ENCODE assay signal across 20 cellular contexts in genomic region chr14:100828448-100828834, GRCh38. TPM values are rescaled to one million over a fixed set of nuclear protein-coding genes. Genes with fewer than 3 reads are reported as not detected.
DNase-seq lines count a peak whose midpoint lies in the region; ATAC-seq and TF ChIP-seq lines count a peak whose summit lies in the region.
"Had no signal": no experiment of that assay in that cellular context is flagged by ENCODE, and none has a peak within 500 bp of the region (broad histone marks: within the 10 kb centered on the region; RNA-seq: fewer than 3 reads in every experiment).

No MANE protein-coding gene starts in this region.

- no peak overlapping the region for H4K8ac ChIP-seq in neuronal stem cell (ENCODE audit: low read depth, low read length)

- no peak overlapping the region for H2BK15ac ChIP-seq in neuronal stem cell (ENCODE audit: low read length)

- no peak overlapping the region for H3K27ac ChIP-seq in Panc1 (ENCODE audit: low read length)
- no peak overlapping the region for H3K27ac ChIP-seq in dorsolateral prefrontal cortex
- H3K27ac ChIP-seq in neuronal stem cell (replicated peaks; ENCODE audit: low read length) = peak overlapping the region; percentile 100
- no peak overlapping the region for H3K27ac ChIP-seq in vagina
- H3K27ac ChIP-seq: BLaER1 treated with 17β-estradiol and CSF1 and Interleukin-3, amounts not matched to agents 10 nM and 100 nM; gastroesophageal sphincter; left ventricle myocardium inferior; PC-9; upper lobe of left lung had no signal

- H4K91ac ChIP-seq in neuronal stem cell (ENCODE audit: low read depth, low read length, poor library complexity) = peak overlapping the region; percentile 17

- ATAC-seq in Panc1 (peak; percentile 46), GM18517 (IDR thresholded peaks at IDR 0.05; ENCODE audit: unreplicated experiment) (no peak)
- ATAC-seq: activated CD8-positive, alpha-beta memory T cell treated with anti-CD3 and anti-CD28 coated beads, Interleukin-2, amount 10 ng/mL, durations not matched to agents 7 days and 5 days; gastroesophageal sphincter had no signal

- no peak overlapping the region for H3K14ac ChIP-seq in neuronal stem cell (ENCODE audit: low read length)

- H3K9me3 ChIP-seq in Panc1 (ENCODE audit: control insufficient read depth, insufficient read depth, low read depth, low read length) = no peaks in the 10 kb centered on the region
- peaks cover 19 to 22% of the 10 kb centered on the region in 2 donors for H3K9me3 ChIP-seq in neuronal stem cell (replicated peaks in 1 of 2; ENCODE audit: control insufficient read depth in 2 of 2, insufficient read depth in 1 of 2, low read depth in 1 of 2, low read length in 2 of 2)
- H3K9me3 ChIP-seq in vagina = no peaks in the 10 kb centered on the region
- H3K9me3 ChIP-seq: SK-N-SH had no signal

- intact Hi-C loops in Panc1 (cut with micrococcal nuclease; ENCODE audit: unreplicated experiment) = loop anchor here (5.0 kb wide), 1 partner anchor 161 kb away; no protein-coding TSS in a partner anchor
- intact Hi-C loops in dorsolateral prefrontal cortex (cut with DNase I) = loop anchor here in 1 of 2 donors (5.0 kb wide), 1 partner anchor 446 kb away; no protein-coding TSS in a partner anchor
- intact Hi-C loops in vagina (cut with DNase I) = no loop called here

- no peak overlapping the region for H2BK12ac ChIP-seq in neuronal stem cell (ENCODE audit: low read length)

- H3K27me3 ChIP-seq in Panc1 (ENCODE audit: control insufficient read depth, insufficient read depth, low read length) (no peaks in the 10 kb centered on the region), dorsolateral prefrontal cortex (peaks cover 0 to 39% (median 0%) of the 10 kb centered on the region in 45 donors), neuronal stem cell (ENCODE audit: control insufficient read depth in 3 of 3, insufficient read depth in 3 of 3, low read depth in 1 of 3, low read length in 3 of 3) (no peaks in the 10 kb centered on the region), vagina (no peaks in the 10 kb centered on the region)
- H3K27me3 ChIP-seq: BLaER1 treated with 17β-estradiol and CSF1 and Interleukin-3, amounts not matched to agents 10 nM and 100 nM had no signal

- no peak overlapping the region for H3K23ac ChIP-seq in neuronal stem cell (ENCODE audit: low read depth, low read length, poor library complexity)

- H3K4me1 ChIP-seq in Panc1 (ENCODE audit: control insufficient read depth, insufficient read depth, low read length) (peaks cover 4% of the 10 kb centered on the region; the same call in 1 of the 2 replicates), neuronal stem cell (ENCODE audit: control insufficient read depth in 2 of 2, insufficient read depth in 1 of 2, low read depth in 1 of 2, low read length in 2 of 2) (peaks cover 31 to 33% of the 10 kb centered on the region in 2 donors), vagina (no peaks in the 10 kb centered on the region)

- H2AK5ac ChIP-seq in neuronal stem cell (ENCODE audit: low read depth, low read length) = peak overlapping the region; percentile 99

- BruUV-seq in Panc1 (replicated peaks; lab: Mats Ljungman, UMichigan) = no TSS peak

- TF ChIP-seq POLR2A in vagina (IDR thresholded peaks at IDR 0.05) = no peak

- H3K36me3 ChIP-seq in Panc1 (ENCODE audit: control insufficient read depth, insufficient read depth, low read length) (no peaks in the 10 kb centered on the region), neuronal stem cell (replicated peaks in 1 of 2; ENCODE audit: control insufficient read depth in 2 of 2, insufficient read depth in 2 of 2, low read length in 2 of 2) (no peaks in the 10 kb centered on the region), vagina (no peaks in the 10 kb centered on the region)
- H3K36me3 ChIP-seq: BLaER1 treated with 17β-estradiol and CSF1 and Interleukin-3, amounts not matched to agents 10 nM and 100 nM; gastroesophageal sphincter; left ventricle myocardium inferior; upper lobe of left lung had no signal

- peak; percentile 2 for TF ChIP-seq CTCF in AG09309 (IDR thresholded peaks at IDR 0.05; ENCODE audit: control insufficient read depth, insufficient read depth, low read depth, low read length, missing control alignments)
- no peak for TF ChIP-seq CTCF in Panc1 (IDR thresholded peaks at IDR 0.05)
- TF ChIP-seq CTCF in dorsolateral prefrontal cortex (IDR thresholded peaks at IDR 0.05 in 54 of 56, conservative IDR thresholded peaks at IDR 0.05 in 2 of 56; ENCODE audit: low read depth in 1 of 56, partially characterized antibody in 56 of 56) = peak in 1 of 56 donors; percentile 1
- TF ChIP-seq CTCF in vagina (IDR thresholded peaks at IDR 0.05) = no peak

- peak overlapping the region; percentile 97 for H2BK120ac ChIP-seq in neuronal stem cell (ENCODE audit: low read depth, low read length)

- peak overlapping the region; percentile 25 for H3K18ac ChIP-seq in neuronal stem cell (ENCODE audit: low read length)

- no peak overlapping the region for H2AFZ ChIP-seq in neuronal stem cell (ENCODE audit: low read length)
- H2AFZ ChIP-seq: PC-9 had no signal

- POLR2A ChIA-PET in Panc1 (lab: Charles Lee) = interaction anchor here (0.6 kb wide), 1 partner anchor 321 kb away, joined by 3 read pairs; no protein-coding TSS in a partner anchor

- no CpG with 5 or more reads among the region's 5 CpGs for WGBS in neuronal stem cell (ENCODE audit: extremely low coverage in 2 of 2, insufficient read length in 2 of 2, insufficient replicate concordance in 1 of 2), 2 donors

- CTCF ChIA-PET in Panc1 (lab: Charles Lee) = interaction anchor here (0.8 kb wide), 1 partner anchor 26 kb away, joined by 5 read pairs; no protein-coding TSS in a partner anchor

- no peaks in the 10 kb centered on the region for H3K79me1 ChIP-seq in neuronal stem cell (ENCODE audit: low read depth, low read length)

- DNase-seq in AG09309 (ENCODE audit: low read depth) (no peak), Panc1 (ENCODE audit: low read depth, low spot score) (no peak), dorsolateral prefrontal cortex (no peak), neuronal stem cell (ENCODE audit: low spot score) (no peak), RPMI8226 (no peak), hepatic stellate cell (ENCODE audit: low spot score) (no peak), vagina (ENCODE audit: extremely low spot score in 2 of 2) (no peak)
- DNase-seq: activated CD8-positive, alpha-beta memory T cell treated with anti-CD3 and anti-CD28 coated beads, Interleukin-2, amount 10 ng/mL, durations not matched to agents 7 days and 5 days; activated effector memory CD4-positive, alpha-beta T cell treated with Interleukin-2 at 50 U/mL for 16 hours; left ventricle myocardium inferior; mucosa of descending colon; NCI-H1436 treated with DMSO at 0.1 percent for 48 hours; NCI-H774; PC-9; SK-N-SH had no signal

- H2BK5ac ChIP-seq in neuronal stem cell (ENCODE audit: low read length) = peak overlapping the region; percentile 99

- H3K4ac ChIP-seq in neuronal stem cell (ENCODE audit: low read length) = peak overlapping the region; percentile 0

- H3K9ac ChIP-seq in neuronal stem cell (ENCODE audit: low read depth, low read length, poor library complexity) = no peak overlapping the region
- H3K9ac ChIP-seq: BLaER1 treated with 17β-estradiol and CSF1 and Interleukin-3, amounts not matched to agents 10 nM and 100 nM; SK-N-SH had no signal

- peak overlapping the region; percentile 85 for H3K4me3 ChIP-seq in AG09309 (ENCODE audit: control insufficient read depth, low read depth, low read length)
- H3K4me3 ChIP-seq in Panc1 (ENCODE audit: low read depth in 2 of 2, low read length in 2 of 2) = peak overlapping the region in 1 of 2 experiments; percentile 23; a peak in 1 of 4 replicates
- H3K4me3 ChIP-seq in dorsolateral prefrontal cortex = peak overlapping the region in 33 of 59 donors; percentile 2 to 74 (median 56)
- no peak overlapping the region for H3K4me3 ChIP-seq in neuronal stem cell (ENCODE audit: low read length in 2 of 2)
- no peak overlapping the region for H3K4me3 ChIP-seq in vagina
- H3K4me3 ChIP-seq: BLaER1 treated with 17β-estradiol and CSF1 and Interleukin-3, amounts not matched to agents 10 nM and 100 nM; mucosa of descending colon; PC-9 had no signal

- H3K4me2 ChIP-seq in neuronal stem cell (ENCODE audit: insufficient read depth, low read length, poor library complexity, severe bottlenecking) = no peak overlapping the region
- H3K4me2 ChIP-seq: BLaER1 treated with 17β-estradiol and CSF1 and Interleukin-3, amounts not matched to agents 10 nM and 100 nM; PC-9; SK-N-SH had no signal

- in situ Hi-C loops in Panc1 (cut with HindIII; ENCODE audit: low pct_unique_long_range_greater_than_20kb, low sequenced_read_pairs) = no loop called here

RNA-seq across cellular contexts. Expression of gene MEG3, which starts 2.5 kb away (rescaled TPM):
- total RNA-seq in Panc1 (2021; ENCODE audit: unreplicated experiment) = 62.4 TPM
- polyA plus RNA-seq in Panc1 (2012; ENCODE audit: insufficient read length) = 35.4 TPM
- total RNA-seq in dorsolateral prefrontal cortex = 1,000 to 10,000 TPM in 78 of 120 experiments, 100 to 1,000 TPM in 42; 389 to 2,448 (median 1,078) TPM
- polyA plus RNA-seq in neuronal stem cell (2013, experiment 1 of 2) = 61.0 TPM
- 58.1 TPM for polyA plus RNA-seq in neuronal stem cell (2013, experiment 2 of 2)
- total RNA-seq in vagina = 126 TPM
- total RNA-seq: activated CD8-positive, alpha-beta memory T cell treated with anti-CD3 and anti-CD28 coated beads, Interleukin-2, amount 10 ng/mL, durations not matched to agents 7 days and 5 days; MCF 10A; PC-9 had no signal
- polyA plus RNA-seq: SK-N-SH had no signal

Comparison
In these comparisons a context has a peak if more than half of its experiments do, and no peak if none do; other contexts are left out.
1. H3K4me3 ChIP-seq: peak in AG09309 (single experiment) and dorsolateral prefrontal cortex (33 of 59); none in neuronal stem cell (0 of 2) and vagina (0 of 2).